15 cellular contexts compared by ENCODE assay signal in genomic region chr7:158758563-158759244, GRCh38.
"Had no signal": no experiment of that assay in that cellular context is flagged by ENCODE, and none has a peak within 500 bp of the region (broad histone marks: within the 10 kb centered on the region; RNA-seq: fewer than 3 reads in every experiment).

No MANE protein-coding gene starts in this region.

- H3K4me3 Mint-ChIP-seq: activated naive CD8-positive, alpha-beta T cell; T-helper 1 cell treated with Interleukin-12 subunit alpha and Interleukin-12 subunit beta and Interleukin-4 antibody, amounts not matched to agents 30 μg/mL and 1 μg/mL, for 36 hours had no signal

- ATAC-seq: left lobe of liver, pancreas, SK-N-SH treated with all-trans-retinoic acid at 6 μM for 48 hours had no signal

- H3K4me1 Mint-ChIP-seq: naive B cell had no signal

- H3K27me3 Mint-ChIP-seq: activated naive CD8-positive, alpha-beta T cell; naive B cell had no signal

- DNase-seq: activated CD4-positive, alpha-beta T cell treated with anti-CD3 and anti-CD28 coated beads, Interleukin-2, amount 50 U/mL, for 4 hours; activated CD4-positive, CD25-positive, alpha-beta regulatory T cell; activated CD8-positive, alpha-beta memory T cell treated with anti-CD3 and anti-CD28 coated beads, Interleukin-2, amount 50 U/mL, for 4 hours; amniotic stem cell; caudate nucleus; mammary epithelial cell; naive B cell; pancreas; sigmoid colon; spleen had no signal

- H3K9me3 Mint-ChIP-seq: activated T-helper 2 cell treated with anti-CD3 and anti-CD28 coated beads, Interferon-gamma antibody, Interleukin-2, Interleukin-4, amounts not matched to agents 10 μg/mL and 5 μg/mL and 100 μg/mL, durations not matched to agents 14 hours and 24 hours and 36 hours; naive B cell; T-helper 1 cell treated with Interleukin-12 subunit alpha and Interleukin-12 subunit beta and Interleukin-4 antibody, amounts not matched to agents 30 μg/mL and 1 μg/mL, for 36 hours had no signal

- H3K27ac Mint-ChIP-seq: activated naive CD8-positive, alpha-beta T cell; activated T-helper 2 cell treated with anti-CD3 and anti-CD28 coated beads, Interferon-gamma antibody, Interleukin-2, Interleukin-4, amounts not matched to agents 10 μg/mL and 5 μg/mL and 100 μg/mL, durations not matched to agents 14 hours and 24 hours and 36 hours; T-helper 1 cell treated with Interleukin-12 subunit alpha and Interleukin-12 subunit beta and Interleukin-4 antibody, amounts not matched to agents 30 μg/mL and 1 μg/mL, for 36 hours had no signal
